18 cellular contexts compared by ENCODE assay signal in the genomic region with DNA sequence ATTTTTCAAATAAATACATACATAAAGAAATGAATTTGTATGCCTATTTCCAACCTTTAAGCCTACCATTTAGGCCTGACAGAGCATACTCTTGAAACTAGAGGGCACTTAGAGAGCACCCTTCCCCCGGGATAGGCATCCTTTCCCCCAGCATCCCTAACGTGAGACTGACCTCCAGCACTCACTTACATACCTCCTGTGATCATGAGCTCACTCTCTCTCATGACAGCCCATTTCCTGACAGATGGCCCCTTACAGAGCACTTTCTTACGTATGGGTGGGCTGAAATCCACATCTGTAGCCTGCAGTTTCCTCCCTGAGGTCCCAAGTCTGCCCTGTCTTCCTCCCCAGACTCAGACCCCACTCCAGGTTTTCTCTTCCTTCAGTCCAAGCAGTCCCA. TPM values are rescaled to one million over a fixed set of nuclear protein-coding genes. Genes with fewer than 3 reads are reported as not detected.
A peak's percentile ranks its signal among the peaks of the same experiment; 100 is the strongest.
DNase-seq lines count a peak whose midpoint lies in the region; ATAC-seq and TF ChIP-seq lines count a peak whose summit lies in the region.
"Had no signal": no experiment of that assay in that cellular context is flagged by ENCODE, and none has a peak within 500 bp of the region (broad histone marks: within the 10 kb centered on the region; RNA-seq: fewer than 3 reads in every experiment).

No MANE protein-coding gene starts in this region.

- no peak for TF ChIP-seq POLR2A in esophagus muscularis mucosa (IDR thresholded peaks at IDR 0.05; ENCODE audit: low read depth)
- no peak for TF ChIP-seq POLR2A in sigmoid colon (IDR thresholded peaks at IDR 0.05)
- no peak for TF ChIP-seq POLR2A in GM18505 (IDR thresholded peaks at IDR 0.05; ENCODE audit: borderline replicate concordance, extremely low read depth, insufficient read depth, insufficient read length)

- ATAC-seq in left ventricle myocardium superior (no peak), GM18505 (IDR thresholded peaks at IDR 0.05; ENCODE audit: unreplicated experiment) (no peak), GM19463 (IDR thresholded peaks at IDR 0.05; ENCODE audit: unreplicated experiment) (no peak), HG03196 (IDR thresholded peaks at IDR 0.05; ENCODE audit: unreplicated experiment) (no peak)
- ATAC-seq: Panc1; stimulated activated naive CD8-positive, alpha-beta T cell treated with anti-CD3 and anti-CD28 coated beads, Interleukin-15, amount 100 ng/mL, for 72 hours had no signal

- H3K36me3 ChIP-seq in right atrium auricular region (no peaks in the 10 kb centered on the region), esophagus muscularis mucosa (no peaks in the 10 kb centered on the region), sigmoid colon (no peaks in the 10 kb centered on the region)
- H3K36me3 ChIP-seq: spleen, WERI-Rb-1 had no signal

- H3K9me3 Mint-ChIP-seq in activated T-helper 1 cell treated with anti-CD3 and anti-CD28 coated beads, Interleukin-12 subunit alpha, Interleukin-12 subunit beta, Interleukin-2, Interleukin-4 antibody, amounts not matched to agents 30 ng/mL and 10 ng/mL and 1 ng/mL, durations not matched to agents 14 hours and 24 hours and 36 hours = no peaks in the 10 kb centered on the region
- H3K9me3 Mint-ChIP-seq: stimulated activated naive CD8-positive, alpha-beta T cell treated with anti-CD3 and anti-CD28 coated beads, Interleukin-15, amount 100 ng/mL, for 72 hours had no signal

- H3K4me3 Mint-ChIP-seq in activated T-helper 1 cell treated with anti-CD3 and anti-CD28 coated beads, Interleukin-12 subunit alpha, Interleukin-12 subunit beta, Interleukin-2, Interleukin-4 antibody, amounts not matched to agents 30 ng/mL and 10 ng/mL and 1 ng/mL, durations not matched to agents 14 hours and 24 hours and 36 hours = no peak overlapping the region
- H3K4me3 Mint-ChIP-seq: stimulated activated naive CD8-positive, alpha-beta T cell treated with anti-CD3 and anti-CD28 coated beads, Interleukin-15, amount 100 ng/mL, for 72 hours had no signal

- H3K9me3 ChIP-seq in right atrium auricular region (no peaks in the 10 kb centered on the region), esophagus muscularis mucosa (no peaks in the 10 kb centered on the region), sigmoid colon (no peaks in the 10 kb centered on the region)
- H3K9me3 ChIP-seq: spleen had no signal

- TF ChIP-seq EP300 in esophagus muscularis mucosa (IDR thresholded peaks at IDR 0.05) = no peak
- no peak for TF ChIP-seq EP300 in sigmoid colon (IDR thresholded peaks at IDR 0.05)

- no peaks in the 10 kb centered on the region for H3K4me1 Mint-ChIP-seq in activated T-helper 1 cell treated with anti-CD3 and anti-CD28 coated beads, Interleukin-12 subunit alpha, Interleukin-12 subunit beta, Interleukin-2, Interleukin-4 antibody, amounts not matched to agents 30 ng/mL and 10 ng/mL and 1 ng/mL, durations not matched to agents 14 hours and 24 hours and 36 hours (ENCODE audit: low read depth)
- H3K4me1 Mint-ChIP-seq: stimulated activated naive CD8-positive, alpha-beta T cell treated with anti-CD3 and anti-CD28 coated beads, Interleukin-15, amount 100 ng/mL, for 72 hours had no signal

- DNase-seq in right atrium auricular region (ENCODE audit: low spot score) (no peak), left ventricle myocardium superior (no peak), esophagus muscularis mucosa (ENCODE audit: extremely low spot score) (no peak), sigmoid colon (no peak)
- DNase-seq in activated T-helper 1 cell treated with anti-CD3 and anti-CD28 coated beads, Interleukin-12 subunit alpha, Interleukin-12 subunit beta, Interleukin-2, Interleukin-4 antibody, amounts not matched to agents 30 ng/mL and 10 ng/mL and 1 ng/mL, durations not matched to agents 14 hours and 24 hours and 36 hours (ENCODE audit: low spot score) = no peak
- DNase-seq: activated gamma-delta T cell treated with Interleukin-2 at 50 U/mL for 16 hours; effector memory CD4-positive, alpha-beta T cell; NCI-H187 treated with DMSO at 0.1 percent for 48 hours; NCI-H526 treated with DMSO at 0.1 percent for 48 hours; spleen; stimulated activated naive CD8-positive, alpha-beta T cell treated with anti-CD3 and anti-CD28 coated beads, Interleukin-15, amount 100 ng/mL, for 72 hours; SW 1271; WERI-Rb-1 had no signal

- no peaks in the 10 kb centered on the region for H3K36me3 Mint-ChIP-seq in activated T-helper 1 cell treated with anti-CD3 and anti-CD28 coated beads, Interleukin-12 subunit alpha, Interleukin-12 subunit beta, Interleukin-2, Interleukin-4 antibody, amounts not matched to agents 30 ng/mL and 10 ng/mL and 1 ng/mL, durations not matched to agents 14 hours and 24 hours and 36 hours (ENCODE audit: low read depth)

- peak overlapping the region; percentile 54 to 68 for H3K27ac ChIP-seq in right atrium auricular region
- H3K27ac ChIP-seq in esophagus muscularis mucosa (replicated peaks in 1 of 4) = peak overlapping the region; percentile 60 to 69 (median 64)
- H3K27ac ChIP-seq in sigmoid colon = peak overlapping the region; percentile 39 to 64 (median 56)
- H3K27ac ChIP-seq: spleen, WERI-Rb-1 had no signal

- H3K4me3 ChIP-seq in right atrium auricular region (no peak overlapping the region), esophagus muscularis mucosa (no peak overlapping the region), sigmoid colon (no peak overlapping the region)
- H3K4me3 ChIP-seq: spleen had no signal

- H3K27me3 ChIP-seq in right atrium auricular region (no peaks in the 10 kb centered on the region), esophagus muscularis mucosa (peaks cover 0 to 23% (median 6%) of the 10 kb centered on the region in 4 donors), sigmoid colon (peaks cover 7 to 25% (median 9%) of the 10 kb centered on the region in 3 donors)

- 42% methylated on average over 3 of the region's 3 CpGs for WGBS in esophagus muscularis mucosa
- WGBS in sigmoid colon, 2 donors = 22 to 26% methylated on average over 3 of the region's 3 CpGs

- peaks cover 39% of the 10 kb centered on the region for H3K27me3 Mint-ChIP-seq in activated T-helper 1 cell treated with anti-CD3 and anti-CD28 coated beads, Interleukin-12 subunit alpha, Interleukin-12 subunit beta, Interleukin-2, Interleukin-4 antibody, amounts not matched to agents 30 ng/mL and 10 ng/mL and 1 ng/mL, durations not matched to agents 14 hours and 24 hours and 36 hours (ENCODE audit: insufficient read depth)

- TF ChIP-seq CTCF in right atrium auricular region (IDR thresholded peaks at IDR 0.05) (no peak), esophagus muscularis mucosa (IDR thresholded peaks at IDR 0.05) (no peak), sigmoid colon (IDR thresholded peaks at IDR 0.05) (no peak)

- H3K27ac Mint-ChIP-seq in activated T-helper 1 cell treated with anti-CD3 and anti-CD28 coated beads, Interleukin-12 subunit alpha, Interleukin-12 subunit beta, Interleukin-2, Interleukin-4 antibody, amounts not matched to agents 30 ng/mL and 10 ng/mL and 1 ng/mL, durations not matched to agents 14 hours and 24 hours and 36 hours = no peak overlapping the region
- H3K27ac Mint-ChIP-seq: stimulated activated naive CD8-positive, alpha-beta T cell treated with anti-CD3 and anti-CD28 coated beads, Interleukin-15, amount 100 ng/mL, for 72 hours had no signal

- intact Hi-C loops in left ventricle myocardium superior (cut with micrococcal nuclease) (loop anchor here (5.0 kb wide), 1 partner anchor 53 kb away; no protein-coding TSS in a partner anchor), esophagus muscularis mucosa (cut with DNase I) (loop anchor here (5.0 kb wide), 2 partner anchors 188 to 273 kb away; no protein-coding TSS in a partner anchor), sigmoid colon (cut with DNase I) (loop anchor here (10.0 kb wide), 1 partner anchor 191 kb away; the partner anchor contains the start of gene TCOF1)
- intact Hi-C loops in activated T-helper 1 cell treated with anti-CD3 and anti-CD28 coated beads, Interleukin-12 subunit alpha, Interleukin-12 subunit beta, Interleukin-2, Interleukin-4 antibody, amounts not matched to agents 30 ng/mL and 10 ng/mL and 1 ng/mL, durations not matched to agents 14 hours and 24 hours and 36 hours (cut with micrococcal nuclease) = no loop called here

- H3K4me1 ChIP-seq in right atrium auricular region (peaks cover 0 to 50% of the 10 kb centered on the region in 2 donors), esophagus muscularis mucosa (peaks cover 33 to 45% (median 42%) of the 10 kb centered on the region in 4 donors), sigmoid colon (peaks cover 0 to 12% (median 2%) of the 10 kb centered on the region in 4 donors)

RNA-seq across cellular contexts. Expression of gene CDX1, which starts 2.4 kb away (rescaled TPM):
- not detected for total RNA-seq in right atrium auricular region
- not detected for total RNA-seq in left ventricle myocardium superior
- under 1 TPM in 1 of 4 donors, not detected in 3; 0.23 TPM for total RNA-seq in esophagus muscularis mucosa
- total RNA-seq in sigmoid colon = 1 to 10 TPM in 1 of 4 donors, under 1 TPM in 1, not detected in 2; 0.71 to 1.4 TPM
- 100 to 1,000 TPM; 325 to 455 (median 330) TPM for polyA plus RNA-seq in sigmoid colon
- total RNA-seq in activated T-helper 1 cell treated with anti-CD3 and anti-CD28 coated beads, Interleukin-12 subunit alpha, Interleukin-12 subunit beta, Interleukin-2, Interleukin-4 antibody, amounts not matched to agents 30 ng/mL and 10 ng/mL and 1 ng/mL, durations not matched to agents 14 hours and 24 hours and 36 hours = not detected in 2 replicates
- total RNA-seq: activated CD8-positive, alpha-beta memory T cell treated with anti-CD3 and anti-CD28 coated beads for 36 hours had no signal

RNA-seq across cellular contexts. Expression of gene PDGFRB, which starts 8.6 kb away (rescaled TPM):
- 10 to 100 TPM; 68.3 to 68.7 TPM for total RNA-seq in right atrium auricular region
- 47.8 TPM for total RNA-seq in left ventricle myocardium superior
- total RNA-seq in esophagus muscularis mucosa = 100 to 1,000 TPM in 2 of 4 donors, 10 to 100 TPM in 2; 83.1 to 219 (median 141) TPM
- total RNA-seq in sigmoid colon = 100 to 1,000 TPM in 1 of 4 donors, 10 to 100 TPM in 3; 54.9 to 104 (median 69.4) TPM
- polyA plus RNA-seq in sigmoid colon = 10 to 100 TPM in 1 of 3 donors, 1 to 10 TPM in 2; 3.9 to 26.7 (median 6.0) TPM
- total RNA-seq in activated T-helper 1 cell treated with anti-CD3 and anti-CD28 coated beads, Interleukin-12 subunit alpha, Interleukin-12 subunit beta, Interleukin-2, Interleukin-4 antibody, amounts not matched to agents 30 ng/mL and 10 ng/mL and 1 ng/mL, durations not matched to agents 14 hours and 24 hours and 36 hours = 0.76 and 1.0 TPM in 2 replicates

RNA-seq across cellular contexts. Expression of gene SLC6A7, which starts 25.7 kb away (rescaled TPM):
- not detected for total RNA-seq in right atrium auricular region
- not detected for total RNA-seq in left ventricle myocardium superior
- total RNA-seq in esophagus muscularis mucosa = not detected
- not detected for total RNA-seq in sigmoid colon
- polyA plus RNA-seq in sigmoid colon = 10 to 100 TPM in 1 of 3 donors, under 1 TPM in 2; 0.46 to 10.8 (median 0.60) TPM
- not detected in 2 replicates for total RNA-seq in activated T-helper 1 cell treated with anti-CD3 and anti-CD28 coated beads, Interleukin-12 subunit alpha, Interleukin-12 subunit beta, Interleukin-2, Interleukin-4 antibody, amounts not matched to agents 30 ng/mL and 10 ng/mL and 1 ng/mL, durations not matched to agents 14 hours and 24 hours and 36 hours
- total RNA-seq: activated CD8-positive, alpha-beta memory T cell treated with anti-CD3 and anti-CD28 coated beads for 36 hours; spleen had no signal

Comparison
In these comparisons a context has a peak if more than half of its experiments do, and no peak if none do; other contexts are left out.
1. RNA of gene PDGFRB, which starts 8.6 kb away (total RNA-seq): 83.1 to 219 TPM in esophagus muscularis mucosa, 54.9 to 104 TPM in sigmoid colon, 68.3 to 68.7 TPM in right atrium auricular region and 47.8 TPM in left ventricle myocardium superior (single experiment); 0.76 to 1.0 TPM in activated T-helper 1 cell treated with anti-CD3 and anti-CD28 coated beads, Interleukin-12 subunit alpha, Interleukin-12 subunit beta, Interleukin-2, Interleukin-4 antibody, amounts not matched to agents 30 ng/mL and 10 ng/mL and 1 ng/mL, durations not matched to agents 14 hours and 24 hours and 36 hours; every median in the first group is over 10 times any median in the second.
2. Peak in every context shown above with its lines, with median percentiles within 50 percentile points of each other: H3K27ac ChIP-seq.